In genomic region chrX:70433848-70434351, GRCh38 we compare ENCODE assay signal across 8 cellular contexts. TPM values are rescaled to one million over a fixed set of nuclear protein-coding genes. Genes with fewer than 3 reads are reported as not detected.
DNase-seq lines count a peak whose midpoint lies in the region; ATAC-seq and TF ChIP-seq lines count a peak whose summit lies in the region.

No MANE protein-coding gene starts in this region.

- H3K4me1 ChIP-seq in DOHH2 (ENCODE audit: control insufficient read depth, low read length) (peaks cover 18% of the 10 kb centered on the region), parathyroid adenoma (peaks cover 5% of the 10 kb centered on the region), upper lobe of right lung (no peaks in the 10 kb centered on the region)

- CTCF ChIA-PET in activated naive CD4-positive, alpha-beta T cell treated with anti-CD3 and anti-CD28 coated beads, Interleukin-2, amount 10 ng/mL, durations not matched to agents 7 days and 5 days (lab: Charles Lee): interaction anchor here (0.8 to 2.9 kb wide), 6 partner anchors 9 to 301 kb away, joined by 3 to 12 read pairs (median 4); partner anchors contain the start of genes GDPD2 and IGBP1

- intact Hi-C loops in Right ventricle myocardium superior (cut with DNase I) (no loop called here), upper lobe of right lung (cut with DNase I) (no loop called here)

- H3K79me2 ChIP-seq in DOHH2 (ENCODE audit: control insufficient read depth, low read length): no peaks in the 10 kb centered on the region
- no peaks in the 10 kb centered on the region for H3K79me2 ChIP-seq in parathyroid adenoma

- no peaks in the 10 kb centered on the region for H3K9me3 Mint-ChIP-seq in activated naive CD4-positive, alpha-beta T cell treated with anti-CD3 and anti-CD28 coated beads, Interleukin-2, amount 10 ng/mL, durations not matched to agents 7 days and 5 days

- H3K4me1 Mint-ChIP-seq in activated naive CD4-positive, alpha-beta T cell treated with anti-CD3 and anti-CD28 coated beads, Interleukin-2, amount 10 ng/mL, durations not matched to agents 7 days and 5 days: peaks cover 27% of the 10 kb centered on the region

- no peak overlapping the region for H3K27ac ChIP-seq in DOHH2 (ENCODE audit: low read depth, low read length)
- H3K27ac ChIP-seq in parathyroid adenoma: peak overlapping the region; percentile 73
- peak overlapping the region; percentile 70 for H3K27ac ChIP-seq in upper lobe of right lung

- H3K27me3 Mint-ChIP-seq in activated naive CD4-positive, alpha-beta T cell treated with anti-CD3 and anti-CD28 coated beads, Interleukin-2, amount 10 ng/mL, durations not matched to agents 7 days and 5 days: peaks cover 40% of the 10 kb centered on the region

- peak overlapping the region; percentile 88 for H3K27ac Mint-ChIP-seq in activated naive CD4-positive, alpha-beta T cell treated with anti-CD3 and anti-CD28 coated beads, Interleukin-2, amount 10 ng/mL, durations not matched to agents 7 days and 5 days

- H3K4me3 Mint-ChIP-seq in activated naive CD4-positive, alpha-beta T cell treated with anti-CD3 and anti-CD28 coated beads, Interleukin-2, amount 10 ng/mL, durations not matched to agents 7 days and 5 days: peak overlapping the region; percentile 84

- H3K36me3 ChIP-seq in DOHH2 (ENCODE audit: control insufficient read depth, low read length) (no peaks in the 10 kb centered on the region), parathyroid adenoma (ENCODE audit: control insufficient read depth, insufficient read depth, low read length) (no peaks in the 10 kb centered on the region), upper lobe of right lung (no peaks in the 10 kb centered on the region)

- no peaks in the 10 kb centered on the region for H3K9me2 ChIP-seq in DOHH2 (replicated peaks; ENCODE audit: control insufficient read depth, low read length)

- H3K4me3 ChIP-seq in DOHH2 (ENCODE audit: low read length) (peak overlapping the region; percentile 90), parathyroid adenoma (ENCODE audit: low read depth, low read length) (peak overlapping the region; percentile 70), upper lobe of right lung (peak overlapping the region; percentile 66)

- H3K4me2 ChIP-seq in DOHH2 (ENCODE audit: low read length) (peak overlapping the region; percentile 75), parathyroid adenoma (ENCODE audit: low read length) (peak overlapping the region; percentile 65)

- DNase-seq in Kasumi-1 (lab: John Stamatoyannopoulos, UW): peak; percentile 47 to 55
- peak; percentile 67 for DNase-seq in SK-N-DZ (ENCODE audit: low spot score)
- peak; percentile 81 for DNase-seq in activated naive CD4-positive, alpha-beta T cell treated with anti-CD3 and anti-CD28 coated beads, Interleukin-2, amount 10 ng/mL, durations not matched to agents 7 days and 5 days
- DNase-seq in Right ventricle myocardium superior: peak; percentile 74
- peak; percentile 83 for DNase-seq in upper lobe of right lung

- no peaks in the 10 kb centered on the region for H3K36me3 Mint-ChIP-seq in activated naive CD4-positive, alpha-beta T cell treated with anti-CD3 and anti-CD28 coated beads, Interleukin-2, amount 10 ng/mL, durations not matched to agents 7 days and 5 days

- H3K9me3 ChIP-seq in DOHH2 (ENCODE audit: control insufficient read depth, insufficient read depth, low read length): no peaks in the 10 kb centered on the region
- no peaks in the 10 kb centered on the region for H3K9me3 ChIP-seq in parathyroid adenoma (ENCODE audit: control insufficient read depth, low read length)
- H3K9me3 ChIP-seq in upper lobe of right lung: no peaks in the 10 kb centered on the region

- peak overlapping the region; percentile 93 for H2AFZ ChIP-seq in parathyroid adenoma

- TF ChIP-seq CTCF in DOHH2 (IDR thresholded peaks at IDR 0.05; ENCODE audit: low read depth, low read length, poor library complexity, severe bottlenecking) (peak; percentile 62), parathyroid adenoma (IDR thresholded peaks at IDR 0.05) (peak; percentile 75), upper lobe of right lung (IDR thresholded peaks at IDR 0.05) (peak; percentile 66)

- H3K9ac ChIP-seq in parathyroid adenoma: no peak overlapping the region

- no peaks in the 10 kb centered on the region for H4K20me1 ChIP-seq in DOHH2 (ENCODE audit: control insufficient read depth, insufficient read depth, low read depth, low read length)

- ATAC-seq in GM21717 (IDR thresholded peaks at IDR 0.05; ENCODE audit: unreplicated experiment) (peak; percentile 64), Right ventricle myocardium superior (ENCODE audit: poor library complexity) (peak; percentile 85), upper lobe of right lung (peak; percentile 90)

- H3F3A ChIP-seq in DOHH2 (ENCODE audit: control insufficient read depth, insufficient read depth): no peaks in the 10 kb centered on the region

- H3K27me3 ChIP-seq in DOHH2 (ENCODE audit: control insufficient read depth, low read length) (no peaks in the 10 kb centered on the region; the same call in 1 of the 2 replicates), parathyroid adenoma (ENCODE audit: control insufficient read depth, insufficient read depth, low read length) (no peaks in the 10 kb centered on the region), upper lobe of right lung (no peaks in the 10 kb centered on the region)

RNA-seq across cellular contexts. Expression of gene DLG3, which starts 10.7 kb away (rescaled TPM):
- polyA plus RNA-seq in SK-N-DZ (2014; cell fraction: cytosol; rRNA removed): 53.8 and 63.1 TPM in 2 replicates
- 49.4 and 62.7 TPM in 2 replicates for polyA plus RNA-seq in SK-N-DZ (2014; cell fraction: nucleus; rRNA removed)
- total RNA-seq in Right ventricle myocardium superior (7.4 TPM), upper lobe of right lung (24.4 TPM)

RNA-seq across cellular contexts. Expression of gene GDPD2, which starts 10.8 kb away (rescaled TPM):
- not detected in 2 replicates for polyA plus RNA-seq in SK-N-DZ (2014; cell fraction: cytosol; rRNA removed)
- polyA plus RNA-seq in SK-N-DZ (2014; cell fraction: nucleus; rRNA removed): 0.18 TPM in 1 of 2 replicates, not detected in the other
- not detected for total RNA-seq in Right ventricle myocardium superior
- not detected for total RNA-seq in upper lobe of right lung
